Comparison of ENCODE assay signal across 14 cellular contexts in genomic region chr2:16186661-16187516, GRCh38.
"Had no signal": no experiment of that assay in that cellular context is flagged by ENCODE, and none has a peak within 500 bp of the region (broad histone marks: within the 10 kb centered on the region; RNA-seq: fewer than 3 reads in every experiment).

No MANE protein-coding gene starts in this region.

- H3K4me3 ChIP-seq: heart right ventricle, left lung, transverse colon had no signal

- H3K27me3 ChIP-seq: left lung, transverse colon had no signal

- ATAC-seq: activated CD4-positive, CD25-positive, alpha-beta regulatory T cell treated with anti-CD3 and anti-CD28 coated beads, Interleukin-2, amount 50 U/mL, for 24 hours; activated T-helper 17 cell treated with anti-CD3 and anti-CD28 coated beads, Interleukin-2, amount 50 U/mL, for 72 hours; heart right ventricle; left lung; natural killer cell; stimulated activated naive B cell treated with anti-CD40 and anti-IgM and Interleukin-4, amounts not matched to agents 10 μg/mL and 1 μg/mL and 100 μg/mL, for 72 hours had no signal

- H3K36me3 ChIP-seq: heart right ventricle, left lung, transverse colon had no signal

- H3K4me1 ChIP-seq: heart right ventricle, left lung had no signal

- DNase-seq: activated naive CD4-positive, alpha-beta T cell treated with anti-CD3 and anti-CD28 coated beads, Interleukin-2, amount 10 ng/mL, durations not matched to agents 7 days and 5 days; heart right ventricle; left lung; mammary epithelial cell; natural killer cell; nucleus accumbens; posterior cingulate gyrus; stimulated activated CD4-positive, alpha-beta T cell treated with anti-CD3 and anti-CD28 coated beads, Interleukin-15, amount 100 ng/mL, for 24 hours; stimulated activated CD4-positive, alpha-beta T cell treated with anti-CD3 and anti-CD28 coated beads, Interleukin-4, amount 100 ng/mL, for 1 hour; stimulated activated naive B cell treated with anti-CD40 and anti-IgM and Interleukin-4, amounts not matched to agents 10 μg/mL and 1 μg/mL and 100 μg/mL, for 72 hours; transverse colon had no signal

- H3K27ac ChIP-seq: epithelial cell of prostate, heart right ventricle, left lung, transverse colon had no signal

- H3K9me3 ChIP-seq: heart right ventricle, left lung, transverse colon had no signal
